Comparison of ENCODE assay signal across 29 cellular contexts in genomic region chr15:56883088-56883487, GRCh38.
"Had no signal": no experiment of that assay in that cellular context is flagged by ENCODE, and none has a peak within 500 bp of the region (broad histone marks: within the 10 kb centered on the region; RNA-seq: fewer than 3 reads in every experiment).

No MANE protein-coding gene starts in this region.

- H3K4me2 ChIP-seq: neural progenitor cell, smooth muscle cell had no signal

- H3K4me3 ChIP-seq: esophagus squamous epithelium, heart right ventricle, left lung, mucosa of descending colon, neural progenitor cell, prostate gland, right atrium auricular region, smooth muscle cell, suprapubic skin, transverse colon, upper lobe of right lung, uterus had no signal

- ATAC-seq: heart right ventricle; left cardiac atrium; left lung; mucosa of descending colon; sciatic nerve; stimulated activated naive CD8-positive, alpha-beta T cell treated with anti-CD3 and anti-CD28 coated beads, Interleukin-15, amount 100 ng/mL, for 72 hours; upper lobe of right lung had no signal

- H3K9ac ChIP-seq: neural progenitor cell had no signal

- H3K27me3 ChIP-seq: esophagus squamous epithelium, heart right ventricle, left lung, neural progenitor cell, right atrium auricular region, suprapubic skin, transverse colon, upper lobe of right lung, uterus had no signal

- H3K36me3 ChIP-seq: esophagus squamous epithelium, heart right ventricle, left lung, neural progenitor cell, prostate gland, right atrium auricular region, suprapubic skin, transverse colon, upper lobe of right lung, uterus had no signal

- H3K9me3 Mint-ChIP-seq: dendritic cell treated with granulocyte-macrophage colony-stimulating factor and Interleukin-4, amounts not matched to agents 40 ng/mL and 50 ng/mL, for 4 days; mesothelial cell of epicardium; naive B cell; nephron; stimulated activated naive CD8-positive, alpha-beta T cell treated with anti-CD3 and anti-CD28 coated beads, Interleukin-15, amount 100 ng/mL, for 72 hours had no signal

- DNase-seq: effector memory CD4-positive, alpha-beta T cell; esophagus squamous epithelium; foreskin melanocyte; glutamatergic neuron; heart right ventricle; hippocampal formation; left cardiac atrium; left lung; mesenchymal stem cell; mucosa of descending colon; naive B cell; stimulated activated CD4-positive, alpha-beta T cell treated with anti-CD3 and anti-CD28 coated beads, Interleukin-12 subunit alpha, Interleukin-12 subunit beta, amount 100 ng/mL, for 4 hours; stimulated activated CD4-positive, alpha-beta T cell treated with anti-CD3 and anti-CD28 coated beads, Interleukin-1b, Interleukin-23, amount 100 ng/mL, for 48 hours; stimulated activated CD4-positive, alpha-beta T cell treated with anti-CD3 and anti-CD28 coated beads, Interleukin-4, amount 100 ng/mL, for 1 hour; stimulated activated CD8-positive, alpha-beta memory T cell treated with anti-CD3 and anti-CD28 coated beads, Interleukin-4, amount 100 ng/mL, for 48 hours; stimulated activated naive CD4-positive, alpha-beta T cell; stimulated activated naive CD8-positive, alpha-beta T cell treated with anti-CD3 and anti-CD28 coated beads, Interleukin-15, amount 100 ng/mL, for 72 hours; transverse colon; upper lobe of right lung; uterus had no signal

- H2AFZ ChIP-seq: neural progenitor cell had no signal

- H3K36me3 Mint-ChIP-seq: mesothelial cell of epicardium, naive B cell, neural progenitor cell had no signal

- H3K9me3 ChIP-seq: esophagus squamous epithelium, heart right ventricle, left lung, mucosa of descending colon, prostate gland, right atrium auricular region, suprapubic skin, transverse colon, upper lobe of right lung, uterus had no signal

- H3K27ac ChIP-seq: esophagus squamous epithelium, heart right ventricle, left lung, neural progenitor cell, prostate gland, right atrium auricular region, suprapubic skin, transverse colon, upper lobe of right lung, uterus had no signal

- H3K27ac Mint-ChIP-seq: dendritic cell treated with granulocyte-macrophage colony-stimulating factor and Interleukin-4, amounts not matched to agents 40 ng/mL and 50 ng/mL, for 4 days; mesothelial cell of epicardium; nephron; neural progenitor cell; stimulated activated naive CD8-positive, alpha-beta T cell treated with anti-CD3 and anti-CD28 coated beads, Interleukin-15, amount 100 ng/mL, for 72 hours had no signal

- H3K27me3 Mint-ChIP-seq: dendritic cell treated with granulocyte-macrophage colony-stimulating factor and Interleukin-4, amounts not matched to agents 40 ng/mL and 50 ng/mL, for 4 days; naive B cell; stimulated activated naive CD8-positive, alpha-beta T cell treated with anti-CD3 and anti-CD28 coated beads, Interleukin-15, amount 100 ng/mL, for 72 hours had no signal

- H3K4me1 ChIP-seq: prostate gland, uterus had no signal

- H3K4me3 Mint-ChIP-seq: dendritic cell treated with granulocyte-macrophage colony-stimulating factor and Interleukin-4, amounts not matched to agents 40 ng/mL and 50 ng/mL, for 4 days; mesothelial cell of epicardium; naive B cell; nephron; neural progenitor cell; stimulated activated naive CD8-positive, alpha-beta T cell treated with anti-CD3 and anti-CD28 coated beads, Interleukin-15, amount 100 ng/mL, for 72 hours had no signal
